In the genomic region with DNA sequence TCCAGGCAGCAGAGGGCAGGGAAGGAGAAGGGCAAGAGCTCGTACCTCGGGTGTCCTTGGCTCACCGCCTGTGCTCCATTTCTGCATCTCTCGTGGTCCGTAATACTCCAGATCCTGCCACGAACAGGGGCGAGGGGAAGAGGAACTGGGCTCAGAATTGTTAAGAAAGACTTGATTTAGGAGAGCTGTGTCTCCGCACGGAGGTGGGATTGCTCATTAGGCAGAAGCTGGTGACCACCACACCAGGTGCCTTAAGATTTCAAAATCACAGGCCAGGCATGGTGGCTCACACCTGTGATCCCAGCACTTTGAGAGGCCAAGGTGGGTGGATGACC, we compare ENCODE assay signal across 1 cellular context.
TF ChIP-seq lines count a peak whose summit lies in the region.

No MANE protein-coding gene starts in this region.

TF ChIP-seq in SK-N-SH, 30 proteins besides CTCF, POLR2A, EP300 and RAD21 (continued from another document):
- TF ChIP-seq, protein P1, sequence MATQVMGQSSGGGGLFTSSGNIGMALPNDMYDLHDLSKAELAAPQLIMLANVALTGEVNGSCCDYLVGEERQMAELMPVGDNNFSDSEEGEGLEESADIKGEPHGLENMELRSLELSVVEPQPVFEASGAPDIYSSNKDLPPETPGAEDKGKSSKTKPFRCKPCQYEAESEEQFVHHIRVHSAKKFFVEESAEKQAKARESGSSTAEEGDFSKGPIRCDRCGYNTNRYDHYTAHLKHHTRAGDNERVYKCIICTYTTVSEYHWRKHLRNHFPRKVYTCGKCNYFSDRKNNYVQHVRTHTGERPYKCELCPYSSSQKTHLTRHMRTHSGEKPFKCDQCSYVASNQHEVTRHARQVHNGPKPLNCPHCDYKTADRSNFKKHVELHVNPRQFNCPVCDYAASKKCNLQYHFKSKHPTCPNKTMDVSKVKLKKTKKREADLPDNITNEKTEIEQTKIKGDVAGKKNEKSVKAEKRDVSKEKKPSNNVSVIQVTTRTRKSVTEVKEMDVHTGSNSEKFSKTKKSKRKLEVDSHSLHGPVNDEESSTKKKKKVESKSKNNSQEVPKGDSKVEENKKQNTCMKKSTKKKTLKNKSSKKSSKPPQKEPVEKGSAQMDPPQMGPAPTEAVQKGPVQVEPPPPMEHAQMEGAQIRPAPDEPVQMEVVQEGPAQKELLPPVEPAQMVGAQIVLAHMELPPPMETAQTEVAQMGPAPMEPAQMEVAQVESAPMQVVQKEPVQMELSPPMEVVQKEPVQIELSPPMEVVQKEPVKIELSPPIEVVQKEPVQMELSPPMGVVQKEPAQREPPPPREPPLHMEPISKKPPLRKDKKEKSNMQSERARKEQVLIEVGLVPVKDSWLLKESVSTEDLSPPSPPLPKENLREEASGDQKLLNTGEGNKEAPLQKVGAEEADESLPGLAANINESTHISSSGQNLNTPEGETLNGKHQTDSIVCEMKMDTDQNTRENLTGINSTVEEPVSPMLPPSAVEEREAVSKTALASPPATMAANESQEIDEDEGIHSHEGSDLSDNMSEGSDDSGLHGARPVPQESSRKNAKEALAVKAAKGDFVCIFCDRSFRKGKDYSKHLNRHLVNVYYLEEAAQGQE (IDR thresholded peaks at IDR 0.05; ENCODE audit: low read depth, low read length), result no peak
- TF ChIP-seq FOSL2 (IDR thresholded peaks at IDR 0.05; ENCODE audit: borderline replicate concordance, low read depth), result no peak
- TF ChIP-seq NRF1 (IDR thresholded peaks at IDR 0.05; ENCODE audit: low read depth, low read length), result no peak
- no peak for TF ChIP-seq FOXJ3 (CRISPR knock-in tag; IDR thresholded peaks at IDR 0.05)
